In the genomic region with DNA sequence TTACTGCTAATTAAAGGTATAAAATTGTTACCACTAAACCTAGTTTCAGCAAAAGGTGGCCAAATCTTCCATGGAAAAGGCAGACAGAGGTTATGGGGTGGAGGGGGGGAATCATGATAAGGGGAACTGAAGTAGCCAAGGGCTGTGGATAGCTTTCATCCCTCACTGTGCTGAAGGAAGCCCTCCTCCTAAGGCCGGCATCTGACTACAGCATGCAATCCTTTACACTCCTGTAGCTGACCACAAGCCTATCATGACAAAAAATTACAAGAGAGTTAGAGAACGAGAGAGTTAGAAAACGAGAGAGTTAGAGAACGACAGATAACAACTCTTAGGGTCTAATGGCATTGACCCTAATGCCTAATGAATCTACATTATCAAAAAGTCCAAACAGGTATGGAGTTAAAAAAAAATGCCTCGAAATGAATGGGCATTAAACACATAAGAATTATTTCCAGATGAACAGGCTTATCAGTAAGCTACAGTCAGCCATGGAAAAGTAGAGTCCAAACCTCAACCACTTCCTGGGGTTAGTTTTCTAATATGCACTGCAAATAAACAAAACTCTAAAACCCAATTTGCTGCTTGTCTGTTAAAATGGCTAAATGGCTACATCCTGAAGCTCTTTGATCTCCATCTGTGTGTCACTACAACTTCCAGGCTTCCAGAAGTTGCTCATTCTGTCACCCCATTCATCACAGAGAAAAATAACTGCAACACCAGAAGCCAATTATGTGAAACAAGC, we compare ENCODE assay signal across 14 cellular contexts. TPM values are rescaled to one million over a fixed set of nuclear protein-coding genes. Genes with fewer than 3 reads are reported as not detected.
DNase-seq lines count a peak whose midpoint lies in the region; ATAC-seq and TF ChIP-seq lines count a peak whose summit lies in the region.
"Had no signal": no experiment of that assay in that cellular context is flagged by ENCODE, and none has a peak within 500 bp of the region (broad histone marks: within the 10 kb centered on the region; RNA-seq: fewer than 3 reads in every experiment).

No MANE protein-coding gene starts in this region.

- POLR2A ChIA-PET in CD4-positive, alpha-beta memory T cell (lab: Charles Lee; ENCODE audit: partially characterized antibody), result no interaction called here
- POLR2A ChIA-PET in PC-9 (lab: Charles Lee; ENCODE audit: unreplicated experiment), result no interaction called here
- POLR2A ChIA-PET in A673 (lab: Charles Lee; ENCODE audit: low non-redundant PET), result no interaction called here

- ATAC-seq in upper lobe of right lung, result no peak
- ATAC-seq: GM12878 had no signal

- no peaks in the 10 kb centered on the region for H3K9me3 ChIP-seq in CD4-positive, alpha-beta memory T cell (ENCODE audit: control insufficient read depth in 1 of 2, low read length in 2 of 2)
- no peaks in the 10 kb centered on the region for H3K9me3 ChIP-seq in PC-9 (ENCODE audit: insufficient read depth, low read depth)
- no peaks in the 10 kb centered on the region for H3K9me3 ChIP-seq in A673 (ENCODE audit: low read depth, low read length, poor library complexity, severe bottlenecking)
- H3K9me3 ChIP-seq in upper lobe of right lung, result no peaks in the 10 kb centered on the region

- peaks cover 5% of the 10 kb centered on the region for H3K4me1 ChIP-seq in CD4-positive, alpha-beta memory T cell (ENCODE audit: insufficient read depth, low read length)
- no peaks in the 10 kb centered on the region for H3K4me1 ChIP-seq in PC-9 (replicated peaks; ENCODE audit: insufficient read depth)
- no peaks in the 10 kb centered on the region for H3K4me1 ChIP-seq in A673 (ENCODE audit: insufficient read depth, low read length, poor library complexity, severe bottlenecking)
- H3K4me1 ChIP-seq in upper lobe of right lung, result no peaks in the 10 kb centered on the region

- H3K9me2 ChIP-seq in PC-9 (ENCODE audit: insufficient read depth), result no peaks in the 10 kb centered on the region

- peaks cover 66% of the 10 kb centered on the region for H3K36me3 ChIP-seq in CD4-positive, alpha-beta memory T cell (ENCODE audit: insufficient read depth, low read length)
- H3K36me3 ChIP-seq in PC-9 (ENCODE audit: low read depth) (no peaks in the 10 kb centered on the region; the same call in 1 of the 2 replicates), A673 (ENCODE audit: insufficient read depth, low read length, poor library complexity, severe bottlenecking) (peaks cover 3% of the 10 kb centered on the region), upper lobe of right lung (peaks cover 74% of the 10 kb centered on the region)

- H3K9me3 Mint-ChIP-seq in CD4-positive, alpha-beta memory T cell, result no peaks in the 10 kb centered on the region
- no peaks in the 10 kb centered on the region for H3K9me3 Mint-ChIP-seq in HFFc6
- no peaks in the 10 kb centered on the region for H3K9me3 Mint-ChIP-seq in activated T-helper 1 cell treated with anti-CD3 and anti-CD28 coated beads, Interleukin-12 subunit alpha, Interleukin-12 subunit beta, Interleukin-2, Interleukin-4 antibody, amounts not matched to agents 30 ng/mL and 10 ng/mL and 1 ng/mL, durations not matched to agents 14 hours and 24 hours and 36 hours

- peaks cover 7% of the 10 kb centered on the region; the same call in 1 of the 2 replicates for H4K20me1 ChIP-seq in PC-9 (ENCODE audit: insufficient read depth)

- peak overlapping the region in 4 of 7 donors; percentile 21 to 82 (median 74) for H3K27ac Mint-ChIP-seq in CD4-positive, alpha-beta memory T cell
- H3K27ac Mint-ChIP-seq in HFFc6, result peak overlapping the region; percentile 63
- peak overlapping the region; percentile 68 for H3K27ac Mint-ChIP-seq in activated T-helper 1 cell treated with anti-CD3 and anti-CD28 coated beads, Interleukin-12 subunit alpha, Interleukin-12 subunit beta, Interleukin-2, Interleukin-4 antibody, amounts not matched to agents 30 ng/mL and 10 ng/mL and 1 ng/mL, durations not matched to agents 14 hours and 24 hours and 36 hours

- H3K4me1 Mint-ChIP-seq in CD4-positive, alpha-beta memory T cell, result peaks cover 4 to 31% (median 11%) of the 10 kb centered on the region in 4 donors
- peaks cover 36% of the 10 kb centered on the region for H3K4me1 Mint-ChIP-seq in HFFc6 (ENCODE audit: low read depth)
- H3K4me1 Mint-ChIP-seq in activated T-helper 1 cell treated with anti-CD3 and anti-CD28 coated beads, Interleukin-12 subunit alpha, Interleukin-12 subunit beta, Interleukin-2, Interleukin-4 antibody, amounts not matched to agents 30 ng/mL and 10 ng/mL and 1 ng/mL, durations not matched to agents 14 hours and 24 hours and 36 hours (ENCODE audit: low read depth), result peaks cover 16% of the 10 kb centered on the region

- H3K4me3 ChIP-seq in CD4-positive, alpha-beta memory T cell (ENCODE audit: low read length in 2 of 2), result no peak overlapping the region
- H3K4me3 ChIP-seq in PC-9 (no peak overlapping the region), A673 (ENCODE audit: low read depth, low read length, poor library complexity, severe bottlenecking) (no peak overlapping the region), upper lobe of right lung (no peak overlapping the region)
- H3K4me3 ChIP-seq: GM12878 had no signal

- DNase-seq in CD4-positive, alpha-beta memory T cell, result no peak
- DNase-seq in HFFc6 (peak; percentile 33), hepatic stellate cell (ENCODE audit: low spot score) (peak; percentile 12), PC-9 (no peak), A673 (ENCODE audit: low spot score) (no peak), upper lobe of right lung (no peak)
- DNase-seq in activated T-helper 1 cell treated with anti-CD3 and anti-CD28 coated beads, Interleukin-12 subunit alpha, Interleukin-12 subunit beta, Interleukin-2, Interleukin-4 antibody, amounts not matched to agents 30 ng/mL and 10 ng/mL and 1 ng/mL, durations not matched to agents 14 hours and 24 hours and 36 hours (ENCODE audit: low spot score), result no peak
- DNase-seq in central memory CD4-positive, alpha-beta T cell, result no peak
- DNase-seq: hippocampal formation, NCI-H1436, NCI-H2227 treated with DMSO at 0.1 percent for 48 hours, SHP77 had no signal

- peaks cover 11% of the 10 kb centered on the region for H3F3A ChIP-seq in PC-9 (ENCODE audit: insufficient read depth, low read depth)

- peaks cover 55 to 78% of the 10 kb centered on the region in 2 donors for H3K36me3 Mint-ChIP-seq in CD4-positive, alpha-beta memory T cell
- peaks cover 35% of the 10 kb centered on the region for H3K36me3 Mint-ChIP-seq in HFFc6 (ENCODE audit: low read depth)
- H3K36me3 Mint-ChIP-seq in activated T-helper 1 cell treated with anti-CD3 and anti-CD28 coated beads, Interleukin-12 subunit alpha, Interleukin-12 subunit beta, Interleukin-2, Interleukin-4 antibody, amounts not matched to agents 30 ng/mL and 10 ng/mL and 1 ng/mL, durations not matched to agents 14 hours and 24 hours and 36 hours (ENCODE audit: low read depth), result peaks cover 34% of the 10 kb centered on the region

- H3K79me2 ChIP-seq in PC-9 (ENCODE audit: low read depth), result no peaks in the 10 kb centered on the region

- H3K27me3 Mint-ChIP-seq in CD4-positive, alpha-beta memory T cell, result no peaks in the 10 kb centered on the region
- no peaks in the 10 kb centered on the region; the same call in 1 of the 2 replicates for H3K27me3 Mint-ChIP-seq in HFFc6 (ENCODE audit: insufficient read depth)
- H3K27me3 Mint-ChIP-seq in activated T-helper 1 cell treated with anti-CD3 and anti-CD28 coated beads, Interleukin-12 subunit alpha, Interleukin-12 subunit beta, Interleukin-2, Interleukin-4 antibody, amounts not matched to agents 30 ng/mL and 10 ng/mL and 1 ng/mL, durations not matched to agents 14 hours and 24 hours and 36 hours (ENCODE audit: insufficient read depth), result no peaks in the 10 kb centered on the region

- H3K4me3 Mint-ChIP-seq in CD4-positive, alpha-beta memory T cell, result no peak overlapping the region
- peak overlapping the region; percentile 28; the same call in 1 of the 2 replicates for H3K4me3 Mint-ChIP-seq in HFFc6
- no peak overlapping the region for H3K4me3 Mint-ChIP-seq in activated T-helper 1 cell treated with anti-CD3 and anti-CD28 coated beads, Interleukin-12 subunit alpha, Interleukin-12 subunit beta, Interleukin-2, Interleukin-4 antibody, amounts not matched to agents 30 ng/mL and 10 ng/mL and 1 ng/mL, durations not matched to agents 14 hours and 24 hours and 36 hours

- no peaks in the 10 kb centered on the region for H3K27me3 ChIP-seq in CD4-positive, alpha-beta memory T cell (ENCODE audit: insufficient read depth, low read length)
- H3K27me3 ChIP-seq in PC-9 (ENCODE audit: insufficient read depth, low read depth) (no peaks in the 10 kb centered on the region), A673 (replicated peaks; ENCODE audit: insufficient read depth, low read depth, low read length, poor library complexity) (no peaks in the 10 kb centered on the region), upper lobe of right lung (no peaks in the 10 kb centered on the region)

- BruUV-seq in PC-9 (replicated peaks; lab: Mats Ljungman, UMichigan) (no TSS peak), A673 (replicated peaks; lab: Mats Ljungman, UMichigan) (no TSS peak)

- CTCF ChIA-PET in CD4-positive, alpha-beta memory T cell (lab: Charles Lee; ENCODE audit: partially characterized antibody), result interaction anchor here (0.6 kb wide), 1 partner anchor 14 kb away, joined by 3 read pairs; no protein-coding TSS in a partner anchor
- CTCF ChIA-PET in PC-9 (lab: Charles Lee), result no interaction called here
- CTCF ChIA-PET in A673 (lab: Charles Lee), result no interaction called here

- intact Hi-C loops in CD4-positive, alpha-beta memory T cell (cut with micrococcal nuclease), result no loop called here
- intact Hi-C loops in activated T-helper 1 cell treated with anti-CD3 and anti-CD28 coated beads, Interleukin-12 subunit alpha, Interleukin-12 subunit beta, Interleukin-2, Interleukin-4 antibody, amounts not matched to agents 30 ng/mL and 10 ng/mL and 1 ng/mL, durations not matched to agents 14 hours and 24 hours and 36 hours (cut with micrococcal nuclease), result no loop called here
- intact Hi-C loops in PC-9 (cut with micrococcal nuclease; ENCODE audit: unreplicated experiment) (no loop called here), A673 (cut with micrococcal nuclease; ENCODE audit: unreplicated experiment) (no loop called here), upper lobe of right lung (cut with DNase I) (no loop called here)

- H3K27ac ChIP-seq in CD4-positive, alpha-beta memory T cell (ENCODE audit: low read depth, low read length), result no peak overlapping the region
- no peak overlapping the region for H3K27ac ChIP-seq in PC-9
- H3K27ac ChIP-seq in A673 (ENCODE audit: low read depth, low read length, poor library complexity, severe bottlenecking), result no peak overlapping the region
- no peak overlapping the region for H3K27ac ChIP-seq in upper lobe of right lung
- H3K27ac ChIP-seq: HL-60 had no signal

- H3K4me2 ChIP-seq in PC-9, result no peak overlapping the region

- no peak overlapping the region for H2AFZ ChIP-seq in PC-9

- TF ChIP-seq CTCF in HFFc6 (IDR thresholded peaks at IDR 0.05), result no peak
- TF ChIP-seq CTCF in PC-9 (conservative IDR thresholded peaks at IDR 0.05), result no peak
- no peak for TF ChIP-seq CTCF in A673 (conservative IDR thresholded peaks at IDR 0.05; ENCODE audit: low read depth, low read length)
- TF ChIP-seq CTCF in upper lobe of right lung (IDR thresholded peaks at IDR 0.05), result no peak

RNA-seq across cellular contexts. Expression of gene DUSP14, which starts 29.7 kb away (rescaled TPM):
- 1 to 10 TPM; 6.6 to 7.4 TPM for total RNA-seq in CD4-positive, alpha-beta memory T cell
- polyA plus RNA-seq in CD4-positive, alpha-beta memory T cell, result 10 to 100 TPM; 16.3 to 17.6 TPM
- 100 to 1,000 TPM in 2 of 6 experiments, 10 to 100 TPM in 4; 80.7 to 114 (median 97.4) TPM for total RNA-seq in HFFc6 (2021; fragmentation: NEBNext Ultra II Directional; extraction: Animal tissue kit (Norgen Biotek cat#: 25700))
- total RNA-seq in activated T-helper 1 cell treated with anti-CD3 and anti-CD28 coated beads, Interleukin-12 subunit alpha, Interleukin-12 subunit beta, Interleukin-2, Interleukin-4 antibody, amounts not matched to agents 30 ng/mL and 10 ng/mL and 1 ng/mL, durations not matched to agents 14 hours and 24 hours and 36 hours, result 21.4 and 22.3 TPM in 2 replicates
- total RNA-seq in PC-9 (2021) (17.1 and 23.3 TPM in 2 replicates), A673 (2021) (13.8 and 14.0 TPM in 2 replicates), upper lobe of right lung (9.0 TPM)

Comparison
In these comparisons a context has a peak if more than half of its experiments do, and no peak if none do; other contexts are left out.
1. DNase-seq: peak in HFFc6 (single experiment) and hepatic stellate cell (single experiment); none in CD4-positive, alpha-beta memory T cell (0 of 5), activated T-helper 1 cell treated with anti-CD3 and anti-CD28 coated beads, Interleukin-12 subunit alpha, Interleukin-12 subunit beta, Interleukin-2, Interleukin-4 antibody, amounts not matched to agents 30 ng/mL and 10 ng/mL and 1 ng/mL, durations not matched to agents 14 hours and 24 hours and 36 hours (single experiment), PC-9 (0 of 2), A673 (single experiment), upper lobe of right lung (single experiment) and central memory CD4-positive, alpha-beta T cell (single experiment).
2. Peak in every context shown above with its lines, with median percentiles within 50 percentile points of each other: H3K27ac Mint-ChIP-seq.